In the genomic region with DNA sequence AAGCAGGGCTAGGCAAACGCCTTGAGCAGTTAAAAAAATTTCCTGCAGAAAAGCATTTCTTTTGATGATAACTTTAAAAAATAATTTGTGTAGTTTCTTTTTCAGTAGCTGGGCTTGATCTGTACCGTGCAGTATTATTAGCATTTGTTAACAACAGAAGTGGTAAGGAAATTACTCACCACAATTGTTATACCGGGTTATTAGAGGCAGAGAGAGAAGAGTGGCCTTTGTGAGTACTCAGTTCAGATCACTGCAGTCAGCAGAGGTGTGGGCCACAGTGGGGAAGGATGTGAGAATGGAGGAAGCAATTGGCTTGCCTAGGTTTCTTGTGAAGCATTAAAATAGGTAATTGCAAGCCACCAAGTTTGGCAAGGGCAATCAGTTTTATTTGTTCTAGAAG, we compare ENCODE assay signal across 16 cellular contexts. TPM values are rescaled to one million over a fixed set of nuclear protein-coding genes. Genes with fewer than 3 reads are reported as not detected.
DNase-seq lines count a peak whose midpoint lies in the region; ATAC-seq lines count a peak whose summit lies in the region.
"Had no signal": no experiment of that assay in that cellular context is flagged by ENCODE, and none has a peak within 500 bp of the region (broad histone marks: within the 10 kb centered on the region; RNA-seq: fewer than 3 reads in every experiment).

No MANE protein-coding gene starts in this region.

- H3K36me3 Mint-ChIP-seq in activated T-cell treated with anti-CD3 and anti-CD28 coated beads, Interleukin-2, amount 50 U/mL, for 4 hours (ENCODE audit: insufficient read depth), result no peaks in the 10 kb centered on the region
- no peaks in the 10 kb centered on the region for H3K36me3 Mint-ChIP-seq in activated T-cell treated with anti-CD3 and anti-CD28 coated beads, Interleukin-2, amount 50 U/mL, for 24 hours (ENCODE audit: low read depth)
- H3K36me3 Mint-ChIP-seq: naive B cell had no signal

- peaks cover 3% of the 10 kb centered on the region for H3K9me3 Mint-ChIP-seq in activated T-cell treated with anti-CD3 and anti-CD28 coated beads, Interleukin-2, amount 50 U/mL, for 4 hours
- H3K9me3 Mint-ChIP-seq in activated T-cell treated with anti-CD3 and anti-CD28 coated beads, Interleukin-2, amount 50 U/mL, for 24 hours, result peaks cover 3% of the 10 kb centered on the region
- H3K9me3 Mint-ChIP-seq: activated naive CD4-positive, alpha-beta T cell treated with anti-CD3 and anti-CD28 coated beads, Interleukin-2, amount 10 ng/mL, durations not matched to agents 7 days and 5 days had no signal

- no peak for DNase-seq in activated T-cell treated with anti-CD3 and anti-CD28 coated beads, Interleukin-2, amount 50 U/mL, for 4 hours
- no peak for DNase-seq in activated T-cell treated with anti-CD3 and anti-CD28 coated beads, Interleukin-2, amount 50 U/mL, for 24 hours
- peak; percentile 12 for DNase-seq in glomerular endothelial cell (ENCODE audit: extremely low read depth, low read depth, low spot score)
- DNase-seq in kidney tubule cell (ENCODE audit: low spot score), result no peak
- no peak for DNase-seq in cerebellum (ENCODE audit: low spot score)
- DNase-seq: ACHN; activated CD4-positive, alpha-beta T cell treated with anti-CD3 and anti-CD28 coated beads, Interleukin-2, amount 10 ng/mL, durations not matched to agents 24 days and 14 days; activated naive CD4-positive, alpha-beta T cell treated with anti-CD3 and anti-CD28 coated beads, Interleukin-2, amount 10 ng/mL, durations not matched to agents 7 days and 5 days; islet precursor cell; naive B cell; SW 1271; tibial artery had no signal

- peak; percentile 25 to 38 for ATAC-seq in activated T-cell treated with anti-CD3 and anti-CD28 coated beads, Interleukin-2, amount 50 U/mL, for 4 hours
- ATAC-seq in GM21529 (IDR thresholded peaks at IDR 0.05; ENCODE audit: unreplicated experiment), result peak; percentile 59
- ATAC-seq in HG03520 (IDR thresholded peaks at IDR 0.05; ENCODE audit: unreplicated experiment), result peak; percentile 62
- no peak for ATAC-seq in GM19452 (IDR thresholded peaks at IDR 0.05; ENCODE audit: unreplicated experiment)

- peak overlapping the region; percentile 12 for H3K4me3 Mint-ChIP-seq in activated T-cell treated with anti-CD3 and anti-CD28 coated beads, Interleukin-2, amount 50 U/mL, for 4 hours
- no peak overlapping the region for H3K4me3 Mint-ChIP-seq in activated T-cell treated with anti-CD3 and anti-CD28 coated beads, Interleukin-2, amount 50 U/mL, for 24 hours
- H3K4me3 Mint-ChIP-seq: activated CD4-positive, alpha-beta T cell treated with anti-CD3 and anti-CD28 coated beads, Interleukin-2, amount 10 ng/mL, durations not matched to agents 24 days and 14 days; activated naive CD4-positive, alpha-beta T cell treated with anti-CD3 and anti-CD28 coated beads, Interleukin-2, amount 10 ng/mL, durations not matched to agents 7 days and 5 days; naive B cell had no signal

- H3K27me3 Mint-ChIP-seq in activated T-cell treated with anti-CD3 and anti-CD28 coated beads, Interleukin-2, amount 50 U/mL, for 4 hours (ENCODE audit: low read depth), result no peaks in the 10 kb centered on the region
- H3K27me3 Mint-ChIP-seq in activated T-cell treated with anti-CD3 and anti-CD28 coated beads, Interleukin-2, amount 50 U/mL, for 24 hours, result peaks cover 2% of the 10 kb centered on the region
- H3K27me3 Mint-ChIP-seq: activated CD4-positive, alpha-beta T cell treated with anti-CD3 and anti-CD28 coated beads, Interleukin-2, amount 10 ng/mL, durations not matched to agents 24 days and 14 days; activated naive CD4-positive, alpha-beta T cell treated with anti-CD3 and anti-CD28 coated beads, Interleukin-2, amount 10 ng/mL, durations not matched to agents 7 days and 5 days had no signal

- no peak overlapping the region for H3K27ac Mint-ChIP-seq in activated T-cell treated with anti-CD3 and anti-CD28 coated beads, Interleukin-2, amount 50 U/mL, for 24 hours
- H3K27ac Mint-ChIP-seq: activated CD4-positive, alpha-beta T cell treated with anti-CD3 and anti-CD28 coated beads, Interleukin-2, amount 10 ng/mL, durations not matched to agents 24 days and 14 days; activated naive CD4-positive, alpha-beta T cell treated with anti-CD3 and anti-CD28 coated beads, Interleukin-2, amount 10 ng/mL, durations not matched to agents 7 days and 5 days; naive B cell had no signal

- H3K4me1 Mint-ChIP-seq in activated T-cell treated with anti-CD3 and anti-CD28 coated beads, Interleukin-2, amount 50 U/mL, for 4 hours (ENCODE audit: low read depth), result peaks cover 35% of the 10 kb centered on the region
- peaks cover 53% of the 10 kb centered on the region for H3K4me1 Mint-ChIP-seq in activated T-cell treated with anti-CD3 and anti-CD28 coated beads, Interleukin-2, amount 50 U/mL, for 24 hours (ENCODE audit: low read depth)
- H3K4me1 Mint-ChIP-seq: naive B cell had no signal

RNA-seq across cellular contexts. Expression of gene IL21, which starts 14.3 kb away (rescaled TPM):
- total RNA-seq in activated T-cell treated with anti-CD3 and anti-CD28 coated beads, Interleukin-2, amount 50 U/mL, for 4 hours, result 100 to 1,000 TPM in 1 of 3 donors, 10 to 100 TPM in 2; 35.0 to 109 (median 42.8) TPM
- total RNA-seq in glomerular endothelial cell (not detected in 2 replicates), cerebellum (not detected)
- total RNA-seq: chondrocyte had no signal

Comparison
In these comparisons a context has a peak if more than half of its experiments do, and no peak if none do; other contexts are left out.
1. RNA of gene IL21, which starts 14.3 kb away (total RNA-seq): 35.0 to 109 TPM in activated T-cell treated with anti-CD3 and anti-CD28 coated beads, Interleukin-2, amount 50 U/mL, for 4 hours; not detected in glomerular endothelial cell and not detected in cerebellum (single experiment); every median in the first group is over 10 times any median in the second.